12 cellular contexts compared by ENCODE assay signal in genomic region chr9:133823189-133824105, GRCh38.
DNase-seq lines count a peak whose midpoint lies in the region; ATAC-seq, FAIRE-seq and TF ChIP-seq lines count a peak whose summit lies in the region.
"Had no signal": no experiment of that assay in that cellular context is flagged by ENCODE, and none has a peak within 500 bp of the region (broad histone marks: within the 10 kb centered on the region; RNA-seq: fewer than 3 reads in every experiment).

No MANE protein-coding gene starts in this region.

- H4K5ac ChIP-seq in H1 (ENCODE audit: insufficient read length, low read depth, low read length) = no peak overlapping the region

- no peak overlapping the region for H4K91ac ChIP-seq in H1 (replicated peaks; ENCODE audit: insufficient read length, low read length)

- no peak for ATAC-seq in Right ventricle myocardium inferior
- ATAC-seq in HG03571 (IDR thresholded peaks at IDR 0.05; ENCODE audit: unreplicated experiment) = peak; percentile 38
- ATAC-seq: left lung had no signal

- no peaks in the 10 kb centered on the region for H3K27me3 ChIP-seq in left ventricle myocardium inferior (ENCODE audit: low read depth)
- no peaks in the 10 kb centered on the region for H3K27me3 ChIP-seq in H1 (replicated peaks in 1 of 4; ENCODE audit: control insufficient read depth in 3 of 4, extremely low read depth in 1 of 4, insufficient read depth in 3 of 4, low read length in 3 of 4)
- H3K27me3 ChIP-seq in thyroid gland = no peaks in the 10 kb centered on the region
- no peaks in the 10 kb centered on the region for H3K27me3 ChIP-seq in testis
- H3K27me3 ChIP-seq: left lung, MG63 had no signal

- no peak overlapping the region for H3K14ac ChIP-seq in H1 (ENCODE audit: insufficient read length)

- peaks cover 15% of the 10 kb centered on the region for H3K36me3 Mint-ChIP-seq in MCF 10A (ENCODE audit: insufficient read depth, unreplicated experiment)

- no peak overlapping the region for H3K23ac ChIP-seq in H1 (ENCODE audit: insufficient read length)

- peaks cover 3% of the 10 kb centered on the region; the same call in 1 of the 2 replicates for H3K79me1 ChIP-seq in H1 (ENCODE audit: low read depth, low read length)

- no peak overlapping the region for H3K27ac ChIP-seq in left ventricle myocardium inferior (replicated peaks)
- 0 out of 2 replicates have a peak overlapping the region, but pooled peaks have one; percentile 47 for H3K27ac ChIP-seq in H1 (ENCODE audit: low read depth, low read length)
- H3K27ac ChIP-seq in thyroid gland = no peak overlapping the region
- no peak overlapping the region for H3K27ac ChIP-seq in testis
- H3K27ac ChIP-seq: left lung had no signal

- H3K4ac ChIP-seq in H1 (replicated peaks; ENCODE audit: insufficient read length, low read depth, low read length) = no peak overlapping the region

- H3K9me3 ChIP-seq in left ventricle myocardium inferior (replicated peaks) = no peaks in the 10 kb centered on the region
- H3K9me3 ChIP-seq in H1 (ENCODE audit: insufficient read depth in 2 of 2, low read depth in 1 of 2, low read length in 1 of 2) = no peaks in the 10 kb centered on the region
- no peaks in the 10 kb centered on the region for H3K9me3 ChIP-seq in thyroid gland
- H3K9me3 ChIP-seq in testis = no peaks in the 10 kb centered on the region
- H3K9me3 ChIP-seq: left lung, MG63 had no signal

- peaks cover 0 to 2% of the 10 kb centered on the region in 2 experiments for H4K20me1 ChIP-seq in H1 (replicated peaks in 1 of 2; ENCODE audit: control insufficient read depth in 1 of 2, insufficient read depth in 2 of 2, low read length in 2 of 2)

- H2BK120ac ChIP-seq in H1 (replicated peaks; ENCODE audit: low read depth, low read length) = no peak overlapping the region

- no peak overlapping the region for H3K27ac Mint-ChIP-seq in MCF 10A (ENCODE audit: low read depth, unreplicated experiment)

- H3K4me2 ChIP-seq in H1 (ENCODE audit: insufficient read depth in 1 of 2, low read depth in 2 of 2, low read length in 2 of 2) = peak overlapping the region; percentile 29 to 47; a peak in 2 of 4 replicates

- TF ChIP-seq EP300 in H1 (IDR thresholded peaks at IDR 0.05; ENCODE audit: borderline replicate concordance in 1 of 2, low read depth in 2 of 2, low read length in 2 of 2) = no peak

- intact Hi-C loops in Right ventricle myocardium inferior (cut with DNase I) (no loop called here), left ventricle myocardium inferior (cut with micrococcal nuclease) (no loop called here), thyroid gland (cut with DNase I) (no loop called here), MCF 10A (cut with micrococcal nuclease) (no loop called here), testis (cut with DNase I; ENCODE audit: low total_unique reads) (no loop called here)

- H3K4me3 ChIP-seq in left ventricle myocardium inferior (no peak overlapping the region), H1 (ENCODE audit: extremely low read depth in 1 of 4, insufficient read depth in 2 of 4, low read depth in 3 of 4, low read length in 4 of 4) (no peak overlapping the region), thyroid gland (replicated peaks in 1 of 3) (no peak overlapping the region), testis (no peak overlapping the region)
- H3K4me3 ChIP-seq: left lung, MG63 had no signal

- peak overlapping the region; percentile 41; the same call in 1 of the 2 replicates for H2BK12ac ChIP-seq in H1 (ENCODE audit: low read depth, low read length)

- H2AK5ac ChIP-seq in H1 (ENCODE audit: low read depth, low read length) = no peak overlapping the region

- no peaks in the 10 kb centered on the region for H3K4me1 Mint-ChIP-seq in MCF 10A (ENCODE audit: insufficient read depth, unreplicated experiment)

- no peak for TF ChIP-seq CTCF in left ventricle myocardium inferior (IDR thresholded peaks at IDR 0.05; ENCODE audit: borderline replicate concordance)
- no peak for TF ChIP-seq CTCF in H1 (IDR thresholded peaks at IDR 0.05; ENCODE audit: control extremely low read depth in 1 of 3, insufficient read depth in 1 of 3, low read depth in 1 of 3, low read length in 3 of 3)
- no peak for TF ChIP-seq CTCF in thyroid gland (IDR thresholded peaks at IDR 0.05)
- TF ChIP-seq CTCF in MCF 10A (IDR thresholded peaks at IDR 0.05; ENCODE audit: unreplicated experiment) = no peak
- TF ChIP-seq CTCF in testis (IDR thresholded peaks at IDR 0.05) = no peak

- no peak overlapping the region for H2AFZ ChIP-seq in H1 (ENCODE audit: low read length)

- no peak overlapping the region for H3K4me3 Mint-ChIP-seq in MCF 10A (ENCODE audit: unreplicated experiment)

- no peak overlapping the region for H2BK20ac ChIP-seq in H1 (ENCODE audit: low read length)

- no peak overlapping the region; the same call in 1 of the 2 replicates for H2BK15ac ChIP-seq in H1 (ENCODE audit: low read length)

- no peaks in the 10 kb centered on the region for H3K36me3 ChIP-seq in left ventricle myocardium inferior
- no peaks in the 10 kb centered on the region for H3K36me3 ChIP-seq in H1 (ENCODE audit: control insufficient read depth in 2 of 4, insufficient read depth in 4 of 4, low read length in 3 of 4)
- H3K36me3 ChIP-seq in thyroid gland = no peaks in the 10 kb centered on the region
- no peaks in the 10 kb centered on the region for H3K36me3 ChIP-seq in testis (ENCODE audit: low read depth, missing control alignments)
- H3K36me3 ChIP-seq: left lung had no signal

- no peak overlapping the region; the same call in 1 of the 2 replicates for H2BK5ac ChIP-seq in H1 (ENCODE audit: low read depth, low read length)

- no peak overlapping the region for H4K8ac ChIP-seq in H1 (ENCODE audit: extremely low read depth, insufficient read depth, low read length)

- H3K79me2 ChIP-seq in H1 (ENCODE audit: control insufficient read depth in 1 of 2, insufficient read depth in 2 of 2, low read length in 2 of 2) = no peaks in the 10 kb centered on the region

- CTCF ChIA-PET in H1 (lab: Charles Lee; ENCODE audit: partially characterized antibody) (interaction anchor here (1.4 to 1.6 kb wide), 2 partner anchors 8 to 11 kb away, joined by 3 to 5 read pairs; no protein-coding TSS in a partner anchor), MCF 10A (lab: Yijun Ruan, JAX) (no interaction called here)

- TF ChIP-seq POLR2A in H1 (IDR thresholded peaks at IDR 0.05; ENCODE audit: control extremely low read depth in 1 of 2, low read depth in 2 of 2, low read length in 2 of 2) = no peak
- TF ChIP-seq POLR2A in thyroid gland (IDR thresholded peaks at IDR 0.05) = no peak
- TF ChIP-seq POLR2A in testis (IDR thresholded peaks at IDR 0.05) = no peak

- POLR2A ChIA-PET in H1 (lab: Charles Lee; ENCODE audit: partially characterized antibody) = interaction anchor here (0.5 to 0.9 kb wide), 2 partner anchors 8 to 364 kb away, joined by 3 read pairs; partner anchors contain the start of gene CACFD1
- POLR2A ChIA-PET in MCF 10A (lab: Yijun Ruan, JAX) = interaction anchor here (0.6 kb wide), 1 partner anchor 9 kb away, joined by 4 read pairs; no protein-coding TSS in a partner anchor

- H3K23me2 ChIP-seq in H1 (ENCODE audit: low read depth, low read length) = no peaks in the 10 kb centered on the region

- no TSS peak for BruUV-seq in MCF 10A (replicated peaks; lab: Mats Ljungman, UMichigan)

- 74% methylated on average over 29 of the region's 29 CpGs; no CpG with 5 or more reads in 1 of the 2 experiments for WGBS in H1 (ENCODE audit: extremely low coverage in 1 of 2, insufficient coverage in 1 of 2, insufficient read length in 1 of 2, insufficient replicate concordance in 2 of 2, low coverage in 1 of 2, low lambda C conversion rate in 2 of 2, missing lambda C conversion rate in 1 of 2), 2 experiments
- 67 to 78% methylated on average over 29 of the region's 29 CpGs for WGBS in thyroid gland, 2 donors
- 89 to 91% methylated on average over 23 to 29 of the region's 29 CpGs for WGBS in testis, 2 donors

- DNase-seq in Right ventricle myocardium inferior (ENCODE audit: missing footprints) (peak; percentile 27), left ventricle myocardium inferior (no peak), H1 (ENCODE audit: low read depth in 1 of 2, low spot score in 2 of 2) (no peak), thyroid gland (peak; percentile 27 to 58), MCF 10A (ENCODE audit: unreplicated experiment) (no peak), AG08395 (ENCODE audit: low spot score) (no peak), testis (no peak)
- DNase-seq: activated naive CD4-positive, alpha-beta T cell treated with Interleukin-2 at 50 U/mL for 16 hours; MG63 had no signal

- no peak overlapping the region for H3K9ac ChIP-seq in H1 (replicated peaks in 1 of 4; ENCODE audit: extremely low read depth in 1 of 4, low read depth in 3 of 4, low read length in 3 of 4)

- H3K18ac ChIP-seq in H1 (ENCODE audit: extremely low read depth, low read length) = peak overlapping the region; percentile 48; the same call in 1 of the 2 replicates

- H3K56ac ChIP-seq in H1 (replicated peaks; ENCODE audit: insufficient read length, low read depth, low read length) = no peak overlapping the region

- FAIRE-seq in H1 (lab: Jason Lieb, UNC) = no peak
- FAIRE-seq: endothelial cell of umbilical vein had no signal

- H3K4me1 ChIP-seq in left ventricle myocardium inferior (peaks cover 9% of the 10 kb centered on the region), H1 (replicated peaks in 1 of 4; ENCODE audit: control insufficient read depth in 3 of 4, insufficient read depth in 4 of 4, low read length in 3 of 4) (peaks cover 0 to 35% (median 29%) of the 10 kb centered on the region in 4 experiments; a peak in 6 of 7 replicates), thyroid gland (no peaks in the 10 kb centered on the region), testis (peaks cover 4% of the 10 kb centered on the region)
- H3K4me1 ChIP-seq: left lung had no signal

- no peaks in the 10 kb centered on the region for H3K9me3 Mint-ChIP-seq in MCF 10A (ENCODE audit: unreplicated experiment)

- no peak for TF ChIP-seq RAD21 in H1 (IDR thresholded peaks at IDR 0.05 in 1 of 2, conservative IDR thresholded peaks at IDR 0.05 in 1 of 2; ENCODE audit: low read depth in 2 of 2, low read length in 2 of 2)

- no peaks in the 10 kb centered on the region for H3K27me3 Mint-ChIP-seq in MCF 10A (ENCODE audit: insufficient read depth, unreplicated experiment)

TF ChIP-seq in H1, 55 proteins besides CTCF, POLR2A, EP300 and RAD21:
- TF ChIP-seq, protein P1, sequence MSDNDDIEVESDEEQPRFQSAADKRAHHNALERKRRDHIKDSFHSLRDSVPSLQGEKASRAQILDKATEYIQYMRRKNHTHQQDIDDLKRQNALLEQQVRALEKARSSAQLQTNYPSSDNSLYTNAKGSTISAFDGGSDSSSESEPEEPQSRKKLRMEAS (IDR thresholded peaks at IDR 0.05) = 0 out of 2 replicates have a peak, but pooled peaks have one; percentile 31
- TF ChIP-seq JUN (IDR thresholded peaks at IDR 0.05; ENCODE audit: low read depth, low read length) = no peak

Comparison
In these comparisons a context has a peak if more than half of its experiments do, and no peak if none do; other contexts are left out.
1. DNase-seq: peak in Right ventricle myocardium inferior (single experiment) and thyroid gland (2 of 2); none in left ventricle myocardium inferior (single experiment), H1 (0 of 2), MCF 10A (single experiment), AG08395 (single experiment) and testis (single experiment).